ENCODE assay signal across 8 cellular contexts in genomic region chr17:77451271-77451893, GRCh38.
DNase-seq lines count a peak whose midpoint lies in the region; ATAC-seq and TF ChIP-seq lines count a peak whose summit lies in the region.

No MANE protein-coding gene starts in this region.

- H3K4me1 Mint-ChIP-seq in activated T-helper 2 cell treated with anti-CD3 and anti-CD28 coated beads, Interferon-gamma antibody, Interleukin-2, Interleukin-4, amounts not matched to agents 10 μg/mL and 5 μg/mL and 100 μg/mL, durations not matched to agents 14 hours and 24 hours and 36 hours (ENCODE audit: low read depth) = peaks cover 52% of the 10 kb centered on the region
- H3K4me1 Mint-ChIP-seq in natural killer cell = peaks cover 67 to 87% of the 10 kb centered on the region in 2 donors

- no peaks in the 10 kb centered on the region for H3K27me3 Mint-ChIP-seq in activated T-helper 2 cell treated with anti-CD3 and anti-CD28 coated beads, Interferon-gamma antibody, Interleukin-2, Interleukin-4, amounts not matched to agents 10 μg/mL and 5 μg/mL and 100 μg/mL, durations not matched to agents 14 hours and 24 hours and 36 hours (ENCODE audit: low read depth)
- H3K27me3 Mint-ChIP-seq in natural killer cell (ENCODE audit: low read depth in 2 of 2) = no peaks in the 10 kb centered on the region

- H3K9me3 Mint-ChIP-seq in activated T-helper 2 cell treated with anti-CD3 and anti-CD28 coated beads, Interferon-gamma antibody, Interleukin-2, Interleukin-4, amounts not matched to agents 10 μg/mL and 5 μg/mL and 100 μg/mL, durations not matched to agents 14 hours and 24 hours and 36 hours = no peaks in the 10 kb centered on the region
- H3K9me3 Mint-ChIP-seq in natural killer cell = no peaks in the 10 kb centered on the region

- ATAC-seq in GM21786 (IDR thresholded peaks at IDR 0.05; ENCODE audit: unreplicated experiment) = peak; percentile 38
- ATAC-seq in natural killer cell = peak; percentile 61 to 78 (median 72)

- TF ChIP-seq CTCF in fibroblast of villous mesenchyme (IDR thresholded peaks at IDR 0.05; ENCODE audit: insufficient read depth, low read depth, low read length) (no peak), natural killer cell (IDR thresholded peaks at IDR 0.05) (no peak)

- H3K27ac Mint-ChIP-seq in activated T-helper 2 cell treated with anti-CD3 and anti-CD28 coated beads, Interferon-gamma antibody, Interleukin-2, Interleukin-4, amounts not matched to agents 10 μg/mL and 5 μg/mL and 100 μg/mL, durations not matched to agents 14 hours and 24 hours and 36 hours = peak overlapping the region; percentile 93
- peak overlapping the region; percentile 94 for H3K27ac Mint-ChIP-seq in natural killer cell

- peaks cover 2% of the 10 kb centered on the region for H3K4me1 ChIP-seq in urinary bladder (ENCODE audit: insufficient read depth)

- intact Hi-C loops in activated T-helper 2 cell treated with anti-CD3 and anti-CD28 coated beads, Interferon-gamma antibody, Interleukin-2, Interleukin-4, amounts not matched to agents 10 μg/mL and 5 μg/mL and 100 μg/mL, durations not matched to agents 14 hours and 24 hours and 36 hours (cut with micrococcal nuclease) = loop anchor here (2.0 to 10.0 kb wide), 3 partner anchors 47 to 717 kb away; partner anchors contain the start of genes MFSD11, SRSF2 and TMC6
- intact Hi-C loops in natural killer cell (cut with micrococcal nuclease) = loop anchor here (2.0 kb wide), 1 partner anchor 13 kb away; no protein-coding TSS in a partner anchor

- 2% methylated on average over 42 of the region's 42 CpGs for WGBS in urinary bladder

- H3K36me3 ChIP-seq in urinary bladder (ENCODE audit: insufficient read depth) = no peaks in the 10 kb centered on the region

- peaks cover 62% of the 10 kb centered on the region for H3K36me3 Mint-ChIP-seq in activated T-helper 2 cell treated with anti-CD3 and anti-CD28 coated beads, Interferon-gamma antibody, Interleukin-2, Interleukin-4, amounts not matched to agents 10 μg/mL and 5 μg/mL and 100 μg/mL, durations not matched to agents 14 hours and 24 hours and 36 hours (ENCODE audit: low read depth)
- H3K36me3 Mint-ChIP-seq in natural killer cell = no peaks in the 10 kb centered on the region

- peak overlapping the region; percentile 99 for H3K4me3 Mint-ChIP-seq in activated T-helper 2 cell treated with anti-CD3 and anti-CD28 coated beads, Interferon-gamma antibody, Interleukin-2, Interleukin-4, amounts not matched to agents 10 μg/mL and 5 μg/mL and 100 μg/mL, durations not matched to agents 14 hours and 24 hours and 36 hours (ENCODE audit: low read depth)
- H3K4me3 Mint-ChIP-seq in natural killer cell = peak overlapping the region; percentile 96

- H3K27ac ChIP-seq in urinary bladder (ENCODE audit: low read depth) = peak overlapping the region; percentile 62

- peak; percentile 92 for DNase-seq in Ammon's horn (ENCODE audit: low spot score)
- peak; percentile 95 for DNase-seq in NCI-H82 (lab: John Stamatoyannopoulos, UW)
- DNase-seq in activated T-helper 2 cell treated with anti-CD3 and anti-CD28 coated beads, Interferon-gamma antibody, Interleukin-2, Interleukin-4, amounts not matched to agents 10 μg/mL and 5 μg/mL and 100 μg/mL, durations not matched to agents 14 hours and 24 hours and 36 hours (ENCODE audit: low spot score) = peak; percentile 68
- peak; percentile 91 for DNase-seq in fibroblast of villous mesenchyme (ENCODE audit: low read depth)
- peak; percentile 63 for DNase-seq in natural killer cell
- no peak for DNase-seq in cerebellum (ENCODE audit: low spot score)

- H3K4me3 ChIP-seq in fibroblast of villous mesenchyme (ENCODE audit: low read depth, low read length) (peak overlapping the region; percentile 60), urinary bladder (ENCODE audit: low read depth, low read length) (peak overlapping the region; percentile 38)
